Comparison of ENCODE assay signal across 25 cellular contexts in the genomic region with DNA sequence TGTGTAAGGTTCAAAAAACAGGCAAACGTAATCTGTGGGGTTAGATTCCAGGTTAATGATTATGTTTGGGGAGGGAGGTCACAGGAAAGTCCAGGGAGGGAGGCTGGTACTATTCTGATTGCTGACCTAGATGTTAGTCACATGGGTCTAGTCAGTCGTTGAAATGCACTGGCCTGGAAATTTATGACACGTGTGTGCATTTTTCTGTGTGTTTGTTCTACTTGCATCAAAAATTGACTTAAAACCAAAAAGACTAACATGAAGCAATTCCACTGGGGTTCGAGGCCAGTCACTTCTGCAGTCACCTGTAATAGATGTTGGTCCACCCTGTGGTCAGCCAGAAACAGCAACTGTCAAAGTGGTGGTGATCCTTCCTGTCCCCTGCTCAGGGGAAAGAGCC.
DNase-seq lines count a peak whose midpoint lies in the region; ATAC-seq and TF ChIP-seq lines count a peak whose summit lies in the region.
"Had no signal": no experiment of that assay in that cellular context is flagged by ENCODE, and none has a peak within 500 bp of the region (broad histone marks: within the 10 kb centered on the region; RNA-seq: fewer than 3 reads in every experiment).

No MANE protein-coding gene starts in this region.

- DNase-seq in AG08396 (ENCODE audit: low spot score) (peak; percentile 54), HK-2 (ENCODE audit: unreplicated experiment) (peak; percentile 9), fibroblast of villous mesenchyme (ENCODE audit: low read depth) (peak; percentile 21), globus pallidus (ENCODE audit: low spot score) (no peak), Kasumi-1 (lab: John Stamatoyannopoulos, UW) (no peak)
- DNase-seq: activated CD4-positive, alpha-beta T cell treated with anti-CD3 and anti-CD28 coated beads, Interleukin-2, amount 50 U/mL, for 4 hours; activated CD4-positive, CD25-positive, alpha-beta regulatory T cell; activated CD8-positive, alpha-beta memory T cell treated with anti-CD3 and anti-CD28 coated beads, Interleukin-2, amount 50 U/mL, for 48 hours; activated naive CD8-positive, alpha-beta T cell treated with anti-CD3 and anti-CD28 coated beads for 36 hours; caudate nucleus; left colon; mesendoderm; naive B cell; NCI-H1092; NCI-H2029; NCI-H69; spleen; stimulated activated CD4-positive, alpha-beta T cell treated with anti-CD3 and anti-CD28 coated beads, Interleukin-2, amount 100 ng/mL, for 48 hours had no signal

- peaks cover 39% of the 10 kb centered on the region for H3K4me1 Mint-ChIP-seq in nephron

- peak overlapping the region; percentile 30 to 92 (median 71) for H3K27ac Mint-ChIP-seq in nephron
- H3K27ac Mint-ChIP-seq: activated naive CD8-positive, alpha-beta T cell treated with anti-CD3 and anti-CD28 coated beads for 36 hours; activated T-helper 2 cell treated with anti-CD3 and anti-CD28 coated beads, Interferon-gamma antibody, Interleukin-2, Interleukin-4, amounts not matched to agents 10 μg/mL and 5 μg/mL and 100 μg/mL, durations not matched to agents 14 hours and 24 hours and 36 hours; stimulated activated memory B cell treated with anti-CD40 and anti-IgM and Interleukin-4, amounts not matched to agents 10 μg/mL and 1 μg/mL and 100 μg/mL, for 72 hours had no signal

- no peaks in the 10 kb centered on the region for H3K9me3 Mint-ChIP-seq in nephron
- H3K9me3 Mint-ChIP-seq: activated naive CD8-positive, alpha-beta T cell treated with anti-CD3 and anti-CD28 coated beads for 36 hours; activated T-helper 2 cell treated with anti-CD3 and anti-CD28 coated beads, Interferon-gamma antibody, Interleukin-2, Interleukin-4, amounts not matched to agents 10 μg/mL and 5 μg/mL and 100 μg/mL, durations not matched to agents 14 hours and 24 hours and 36 hours; naive B cell; stimulated activated memory B cell treated with anti-CD40 and anti-IgM and Interleukin-4, amounts not matched to agents 10 μg/mL and 1 μg/mL and 100 μg/mL, for 72 hours had no signal

- TF ChIP-seq CTCF in fibroblast of villous mesenchyme (IDR thresholded peaks at IDR 0.05; ENCODE audit: insufficient read depth, low read depth, low read length) (no peak), nephron (IDR thresholded peaks at IDR 0.05; ENCODE audit: unreplicated experiment in 3 of 3) (no peak)

- no peak for ATAC-seq in GM21737 (IDR thresholded peaks at IDR 0.05; ENCODE audit: unreplicated experiment)
- ATAC-seq: left colon; SK-N-SH treated with all-trans-retinoic acid at 6 μM for 48 hours; stimulated activated memory B cell treated with anti-CD40 and anti-IgM and Interleukin-4, amounts not matched to agents 10 μg/mL and 1 μg/mL and 100 μg/mL, for 72 hours had no signal

- H3K4me3 Mint-ChIP-seq in nephron, result no peak overlapping the region
- H3K4me3 Mint-ChIP-seq: activated naive CD8-positive, alpha-beta T cell treated with anti-CD3 and anti-CD28 coated beads for 36 hours; stimulated activated memory B cell treated with anti-CD40 and anti-IgM and Interleukin-4, amounts not matched to agents 10 μg/mL and 1 μg/mL and 100 μg/mL, for 72 hours had no signal

- H3K27me3 Mint-ChIP-seq in nephron (ENCODE audit: low read depth), result peaks cover 15% of the 10 kb centered on the region
- H3K27me3 Mint-ChIP-seq: activated naive CD8-positive, alpha-beta T cell treated with anti-CD3 and anti-CD28 coated beads for 36 hours had no signal

- no peaks in the 10 kb centered on the region for H3K36me3 Mint-ChIP-seq in nephron (ENCODE audit: low read depth)
- H3K36me3 Mint-ChIP-seq: activated naive CD8-positive, alpha-beta T cell treated with anti-CD3 and anti-CD28 coated beads for 36 hours; naive B cell; stimulated activated memory B cell treated with anti-CD40 and anti-IgM and Interleukin-4, amounts not matched to agents 10 μg/mL and 1 μg/mL and 100 μg/mL, for 72 hours had no signal

- H3K4me3 ChIP-seq in fibroblast of villous mesenchyme (ENCODE audit: low read depth, low read length), result no peak overlapping the region
- H3K4me3 ChIP-seq: ascending aorta, spleen, suprapubic skin had no signal

Comparison
In these comparisons a context has a peak if more than half of its experiments do, and no peak if none do; other contexts are left out.
1. DNase-seq: peak in AG08396 (single experiment), HK-2 (single experiment) and fibroblast of villous mesenchyme (single experiment); none in globus pallidus (single experiment) and Kasumi-1 (0 of 2).